20 cellular contexts compared by ENCODE assay signal in the genomic region with DNA sequence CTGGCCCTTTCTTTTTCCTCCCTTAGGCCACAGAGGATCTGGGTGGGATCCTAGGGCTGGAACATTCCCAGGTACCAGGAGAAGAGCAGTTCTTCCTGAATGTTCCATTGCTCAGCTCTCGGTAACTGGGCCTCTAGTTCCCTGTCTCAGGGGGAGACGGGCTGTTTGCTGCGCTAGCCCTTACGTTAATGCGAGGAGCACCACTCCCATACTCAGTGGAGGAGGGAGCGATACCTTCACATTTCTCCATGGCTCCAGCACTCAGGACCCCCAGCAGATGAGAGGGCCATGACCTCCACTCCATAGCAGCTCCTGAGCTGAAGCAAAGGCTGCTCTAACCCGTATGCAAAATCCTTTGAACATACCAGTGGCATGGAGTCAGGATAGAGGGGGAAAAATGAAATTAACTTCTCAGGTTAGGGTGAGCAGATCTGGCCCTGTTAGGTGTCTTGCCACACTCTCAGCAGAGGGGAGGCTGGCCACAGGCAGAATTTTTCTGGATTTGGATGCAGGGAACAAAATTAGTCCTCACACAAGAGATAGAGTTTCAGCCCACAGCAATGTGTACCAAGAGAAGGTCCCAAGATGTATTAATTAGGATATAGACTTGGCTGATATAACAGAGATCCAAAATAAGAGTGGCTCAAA.
DNase-seq lines count a peak whose midpoint lies in the region; TF ChIP-seq lines count a peak whose summit lies in the region.
"Had no signal": no experiment of that assay in that cellular context is flagged by ENCODE, and none has a peak within 500 bp of the region (broad histone marks: within the 10 kb centered on the region; RNA-seq: fewer than 3 reads in every experiment).

No MANE protein-coding gene starts in this region.

- no peak overlapping the region for H2AFZ ChIP-seq in mesenchymal stem cell (ENCODE audit: low read depth, low read length)

- no peak overlapping the region for H3K4me2 ChIP-seq in mesenchymal stem cell (ENCODE audit: low read length, poor library complexity, severe bottlenecking)

- no peak overlapping the region for H3K9ac ChIP-seq in mesenchymal stem cell (ENCODE audit: low read length)
- H3K9ac ChIP-seq: GM23248 had no signal

- H3K27me3 ChIP-seq in breast epithelium: no peaks in the 10 kb centered on the region
- no peaks in the 10 kb centered on the region for H3K27me3 ChIP-seq in mesenchymal stem cell (ENCODE audit: control insufficient read depth in 1 of 2, insufficient read depth in 1 of 2, low read length in 2 of 2)
- H3K27me3 ChIP-seq: dorsolateral prefrontal cortex had no signal

- no peak overlapping the region for H3K4ac ChIP-seq in mesenchymal stem cell (ENCODE audit: low read depth in 1 of 2, low read length in 2 of 2)

- H3K79me1 ChIP-seq in mesenchymal stem cell (replicated peaks; ENCODE audit: low read length, poor library complexity, severe bottlenecking): no peaks in the 10 kb centered on the region

- H3K23ac ChIP-seq in mesenchymal stem cell (ENCODE audit: low read length in 2 of 2): no peak overlapping the region

- H3K27ac ChIP-seq in breast epithelium (peak overlapping the region; percentile 39 to 78), mesenchymal stem cell (ENCODE audit: low read length, poor library complexity, severe bottlenecking) (no peak overlapping the region), skin epidermis (peak overlapping the region in 13 of 21 experiments; percentile 8 to 80 (median 62)), substantia nigra (ENCODE audit: low read depth, low read length, poor library complexity, severe bottlenecking) (no peak overlapping the region)
- H3K27ac ChIP-seq: 22Rv1, GM23248, SK-N-MC had no signal

- peaks cover 0 to 6% of the 10 kb centered on the region in 2 donors for H3K4me1 ChIP-seq in breast epithelium
- H3K4me1 ChIP-seq in mesenchymal stem cell (ENCODE audit: control insufficient read depth, insufficient read depth, low read depth, low read length): peaks cover 4% of the 10 kb centered on the region

- TF ChIP-seq CTCF in breast epithelium (IDR thresholded peaks at IDR 0.05): no peak

- peak; percentile 19 for DNase-seq in activated effector memory CD4-positive, alpha-beta T cell treated with anti-CD3 and anti-CD28 coated beads, Interleukin-2, amount 50 U/mL, for 16 hours
- DNase-seq in activated effector memory CD4-positive, alpha-beta T cell treated with Interleukin-2 at 50 U/mL for 16 hours: no peak
- DNase-seq in breast epithelium (ENCODE audit: low spot score in 2 of 2): no peak
- no peak for DNase-seq in mesenchymal stem cell
- no peak for DNase-seq in substantia nigra (lab: John Stamatoyannopoulos, UW)
- no peak for DNase-seq in NCI-H1694 treated with DMSO at 0.1 percent for 48 hours (lab: John Stamatoyannopoulos, UW)
- no peak for DNase-seq in T-helper 1 cell
- DNase-seq: activated CD4-positive, alpha-beta T cell treated with anti-CD3 and anti-CD28 coated beads for 36 hours; activated T-cell treated with anti-CD3 and anti-CD28 coated beads for 4 hours; glutamatergic neuron; GM23248; NCI-H1417 treated with DMSO at 0.1 percent for 48 hours; NCI-H345; NCI-H748 treated with DMSO at 0.1 percent for 48 hours; stimulated activated CD4-positive, alpha-beta T cell treated with anti-CD3 and anti-CD28 coated beads, Interleukin-12 subunit alpha, Interleukin-12 subunit beta, amount 100 ng/mL, for 4 hours; stimulated activated CD4-positive, alpha-beta T cell treated with anti-CD3 and anti-CD28 coated beads, Interleukin-4, amount 100 ng/mL, for 1 hour had no signal

- no peak for TF ChIP-seq POLR2A in breast epithelium (IDR thresholded peaks at IDR 0.05)

- H2BK15ac ChIP-seq in mesenchymal stem cell (ENCODE audit: low read depth, poor library complexity, severe bottlenecking): peak overlapping the region; percentile 41

- H3K4me3 ChIP-seq in breast epithelium (no peak overlapping the region), mesenchymal stem cell (ENCODE audit: insufficient read depth in 1 of 2, low read depth in 1 of 2, low read length in 2 of 2) (no peak overlapping the region), skin epidermis (no peak overlapping the region)
- H3K4me3 ChIP-seq: dorsolateral prefrontal cortex, GM23248, SK-N-MC had no signal

- peaks cover 0 to 4% of the 10 kb centered on the region in 2 donors for H3K9me3 ChIP-seq in breast epithelium
- peaks cover 14% of the 10 kb centered on the region for H3K9me3 ChIP-seq in mesenchymal stem cell (ENCODE audit: control insufficient read depth, low read length)

- H3K14ac ChIP-seq in mesenchymal stem cell (ENCODE audit: low read length in 2 of 2): no peak overlapping the region

- H2BK5ac ChIP-seq in mesenchymal stem cell (ENCODE audit: low read depth, low read length, poor library complexity, severe bottlenecking): no peak overlapping the region

- no peak overlapping the region for H4K91ac ChIP-seq in mesenchymal stem cell (ENCODE audit: low read length)

- H4K8ac ChIP-seq in mesenchymal stem cell (ENCODE audit: low read length): no peak overlapping the region

- WGBS in mesenchymal stem cell: 92% methylated on average over 7 of the region's 7 CpGs

- no peaks in the 10 kb centered on the region for H3K36me3 ChIP-seq in breast epithelium
- H3K36me3 ChIP-seq in mesenchymal stem cell (ENCODE audit: control insufficient read depth in 1 of 2, insufficient read depth in 2 of 2, low read depth in 1 of 2, low read length in 2 of 2): no peaks in the 10 kb centered on the region

- H3K18ac ChIP-seq in mesenchymal stem cell (ENCODE audit: low read depth in 1 of 2, low read length in 2 of 2): no peak overlapping the region

- peak overlapping the region in 1 of 2 experiments; percentile 10 for H2BK12ac ChIP-seq in mesenchymal stem cell (ENCODE audit: low read length in 2 of 2)

- intact Hi-C loops in breast epithelium (cut with DNase I; ENCODE audit: low total_unique reads): loop anchor here (10.0 kb wide), 1 partner anchor 205 kb away; a partner anchor contains a TSS

- H2AK5ac ChIP-seq in mesenchymal stem cell (ENCODE audit: low read length, severe bottlenecking): no peak overlapping the region

- no peak overlapping the region for H2BK120ac ChIP-seq in mesenchymal stem cell (ENCODE audit: low read depth, low read length)

Comparison
In these comparisons a context has a peak if more than half of its experiments do, and no peak if none do; other contexts are left out.
1. H3K27ac ChIP-seq: peak in breast epithelium (2 of 2) and skin epidermis (13 of 21); none in mesenchymal stem cell (single experiment) and substantia nigra (single experiment).